Comparison of ENCODE assay signal across 1 cellular context in genomic region chr10:819816-820215, GRCh38.
TF ChIP-seq lines count a peak whose summit lies in the region.

No MANE protein-coding gene starts in this region.

TF ChIP-seq in HCT116, 20 proteins besides CTCF, POLR2A, EP300 and RAD21 (continued from another document):
- TF ChIP-seq ZBTB33 (IDR thresholded peaks at IDR 0.05; ENCODE audit: extremely low read depth, insufficient replicate concordance, low read length): no peak
- no peak for TF ChIP-seq EGR1 (IDR thresholded peaks at IDR 0.05; ENCODE audit: low read depth)
- no peak for TF ChIP-seq SRF (IDR thresholded peaks at IDR 0.05; ENCODE audit: low read depth)
- no peak for TF ChIP-seq SIN3A (IDR thresholded peaks at IDR 0.05; ENCODE audit: low read depth)
- no peak for TF ChIP-seq ZNF274 (IDR thresholded peaks at IDR 0.05; ENCODE audit: low read depth, low read length)
- TF ChIP-seq JUND (IDR thresholded peaks at IDR 0.05): no peak
- TF ChIP-seq CEBPB (IDR thresholded peaks at IDR 0.05; ENCODE audit: low read depth): no peak
- TF ChIP-seq ELF1 (IDR thresholded peaks at IDR 0.05; ENCODE audit: borderline replicate concordance, low read depth): no peak
- TF ChIP-seq ATF3 (IDR thresholded peaks at IDR 0.05): no peak
- no peak for TF ChIP-seq SP1 (IDR thresholded peaks at IDR 0.05; ENCODE audit: low read depth)
- TF ChIP-seq YY1 (IDR thresholded peaks at IDR 0.05; ENCODE audit: extremely low read depth, insufficient replicate concordance, low read depth, low read length): no peak
- TF ChIP-seq REST (IDR thresholded peaks at IDR 0.05; ENCODE audit: low read depth): no peak
- no peak for TF ChIP-seq EZH2phosphoT487 (IDR thresholded peaks at IDR 0.05; ENCODE audit: borderline replicate concordance)
- TF ChIP-seq ZFX (IDR thresholded peaks at IDR 0.05): no peak
- TF ChIP-seq EZH2 (IDR thresholded peaks at IDR 0.05): no peak
- TF ChIP-seq, protein P1, sequence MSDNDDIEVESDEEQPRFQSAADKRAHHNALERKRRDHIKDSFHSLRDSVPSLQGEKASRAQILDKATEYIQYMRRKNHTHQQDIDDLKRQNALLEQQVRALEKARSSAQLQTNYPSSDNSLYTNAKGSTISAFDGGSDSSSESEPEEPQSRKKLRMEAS (IDR thresholded peaks at IDR 0.05): no peak
